ENCODE assay signal across 15 cellular contexts in genomic region chr20:50969416-50969815, GRCh38. TPM values are rescaled to one million over a fixed set of nuclear protein-coding genes. Genes with fewer than 3 reads are reported as not detected.
DNase-seq lines count a peak whose midpoint lies in the region; ATAC-seq and FAIRE-seq lines count a peak whose summit lies in the region.
"Had no signal": no experiment of that assay in that cellular context is flagged by ENCODE, and none has a peak within 500 bp of the region (broad histone marks: within the 10 kb centered on the region; RNA-seq: fewer than 3 reads in every experiment).

No MANE protein-coding gene starts in this region.

- no peak for ATAC-seq in HG03439 (IDR thresholded peaks at IDR 0.05; ENCODE audit: unreplicated experiment)
- ATAC-seq: CD8-positive, alpha-beta T cell had no signal

- FAIRE-seq in urothelium cell line (lab: Jason Lieb, UNC) = peak; percentile 42
- FAIRE-seq: D721Med had no signal

- peak; percentile 16 for DNase-seq in DMS 273 (lab: John Stamatoyannopoulos, UW; ENCODE audit: unreplicated experiment)
- no peak for DNase-seq in DMS 273 treated with DMSO at 0.1 percent for 48 hours (lab: John Stamatoyannopoulos, UW)
- peak; percentile 42 for DNase-seq in ecto neural progenitor cell (ENCODE audit: low spot score)
- DNase-seq in myocyte (ENCODE audit: low read depth) = peak; percentile 91
- no peak for DNase-seq in urothelium cell line (ENCODE audit: low spot score)
- DNase-seq in activated gamma-delta T cell treated with Interleukin-2 at 50 U/mL for 16 hours = no peak
- DNase-seq in activated CD4-positive, alpha-beta T cell treated with anti-CD3 and anti-CD28 coated beads, Interleukin-2, amount 50 U/mL, for 48 hours = no peak
- DNase-seq: COR-L47, DMS53, GF-D8, HCEC 1CT had no signal

RNA-seq across cellular contexts. Expression of gene MOCS3, which starts 10.8 kb away (rescaled TPM):
- total RNA-seq in myocyte = 7.9 and 8.3 TPM in 2 replicates
- polyA plus RNA-seq in myocyte (2012) = 3.7 TPM

RNA-seq across cellular contexts. Expression of gene DPM1, which starts 11.1 kb away (rescaled TPM):
- 64.1 and 80.0 TPM in 2 replicates for total RNA-seq in myocyte
- polyA plus RNA-seq in myocyte (2012) = 40.0 TPM

RNA-seq across cellular contexts. Expression of gene ADNP, which starts 38.2 kb away (rescaled TPM):
- total RNA-seq in myocyte = 17.5 and 22.5 TPM in 2 replicates
- polyA plus RNA-seq in myocyte (2012) = 26.9 TPM

RNA-seq across cellular contexts. Expression of gene KCNG1, which starts 53.5 kb away (rescaled TPM):
- total RNA-seq in myocyte = 0.42 and 0.48 TPM in 2 replicates
- 3.7 TPM for polyA plus RNA-seq in myocyte (2012)
- total RNA-seq: CD8-positive, alpha-beta T cell had no signal
- polyA plus RNA-seq: CD14-positive monocyte had no signal

Comparison
In these comparisons a context has a peak if more than half of its experiments do, and no peak if none do; other contexts are left out.
1. DNase-seq: peak in DMS 273 (single experiment), ecto neural progenitor cell (single experiment) and myocyte (single experiment); none in DMS 273 treated with DMSO at 0.1 percent for 48 hours (single experiment), urothelium cell line (single experiment), activated gamma-delta T cell treated with Interleukin-2 at 50 U/mL for 16 hours (single experiment) and activated CD4-positive, alpha-beta T cell treated with anti-CD3 and anti-CD28 coated beads, Interleukin-2, amount 50 U/mL, for 48 hours (0 of 2).